In the genomic region with DNA sequence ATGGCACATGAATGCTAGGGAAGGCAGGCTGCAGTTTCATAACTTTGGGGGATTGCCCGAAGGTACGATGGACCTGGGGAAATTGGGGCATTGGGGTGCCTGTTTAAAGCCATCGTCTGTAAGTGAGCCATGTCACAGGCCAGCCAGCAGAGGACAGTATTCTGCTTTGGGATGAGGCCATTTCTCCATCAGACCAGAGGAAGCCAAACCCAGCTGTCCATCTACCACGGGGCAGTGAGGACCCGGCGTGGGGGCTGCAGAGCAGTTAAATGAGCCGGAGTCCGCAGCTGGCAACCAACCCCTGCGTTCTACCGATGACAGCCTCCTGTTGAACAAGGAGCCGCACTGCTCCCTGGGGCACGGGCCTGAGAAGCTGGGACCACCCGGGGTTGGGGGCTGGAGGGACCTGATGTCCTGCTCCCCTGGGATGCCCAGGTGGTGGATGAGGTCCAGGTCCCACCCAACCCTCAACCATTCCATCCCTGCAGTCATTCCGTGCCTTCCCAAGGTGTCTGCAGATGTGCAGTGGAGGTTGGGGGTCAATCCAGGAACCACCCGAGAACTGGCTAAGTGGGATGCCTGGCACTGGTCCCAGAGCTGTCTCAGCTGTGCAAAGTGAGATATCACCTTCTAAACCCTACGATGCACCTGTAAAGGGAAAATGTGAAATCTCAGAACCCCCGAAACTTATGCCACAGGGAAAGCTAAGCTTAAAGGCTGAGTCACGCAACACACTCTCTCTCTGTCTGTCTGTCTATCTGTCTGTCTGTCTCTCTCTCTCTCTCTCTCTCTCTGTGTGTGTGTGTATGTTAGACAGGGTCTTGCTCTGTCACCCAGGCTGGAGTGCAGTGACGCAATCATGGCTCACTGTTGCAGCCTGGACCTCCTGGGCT, we compare ENCODE assay signal across 8 cellular contexts. TPM values are rescaled to one million over a fixed set of nuclear protein-coding genes. Genes with fewer than 3 reads are reported as not detected.
DNase-seq lines count a peak whose midpoint lies in the region; ATAC-seq, FAIRE-seq and TF ChIP-seq lines count a peak whose summit lies in the region.

No MANE protein-coding gene starts in this region.

- FAIRE-seq in frontal cortex (lab: Jason Lieb, UNC), result no peak

- H3K4me1 Mint-ChIP-seq in activated naive CD4-positive, alpha-beta T cell treated with anti-CD3 and anti-CD28 coated beads for 36 hours (ENCODE audit: low read depth), result peaks cover 9% of the 10 kb centered on the region

- H3K4me3 Mint-ChIP-seq in activated naive CD4-positive, alpha-beta T cell treated with anti-CD3 and anti-CD28 coated beads for 36 hours, result no peak overlapping the region

- no peaks in the 10 kb centered on the region for H3K4me1 ChIP-seq in DND-41 (ENCODE audit: insufficient read depth, low read length)
- H3K4me1 ChIP-seq in PC-3 (ENCODE audit: insufficient read depth, low read length), result no peaks in the 10 kb centered on the region

- H3K27ac ChIP-seq in DND-41 (ENCODE audit: low read length) (no peak overlapping the region), PC-3 (ENCODE audit: low read length) (no peak overlapping the region)

- H3K36me3 ChIP-seq in DND-41 (ENCODE audit: insufficient read depth, low read length), result no peaks in the 10 kb centered on the region
- no peaks in the 10 kb centered on the region for H3K36me3 ChIP-seq in PC-3 (ENCODE audit: low read depth, low read length)

- CTCF ChIA-PET in PC-3 (lab: Charles Lee), result interaction anchor here (0.6 to 1.5 kb wide), 4 partner anchors 40 to 154 kb away, joined by 4 to 10 read pairs (median 4); no protein-coding TSS in a partner anchor
- CTCF ChIA-PET in activated naive CD4-positive, alpha-beta T cell treated with anti-CD3 and anti-CD28 coated beads for 36 hours (lab: Charles Lee), result interaction anchor here (0.6 to 4.6 kb wide), 9 partner anchors 20 to 479 kb away, joined by 3 to 65 read pairs (median 3); no protein-coding TSS in a partner anchor

- H2AFZ ChIP-seq in DND-41 (ENCODE audit: low read depth, low read length), result no peak overlapping the region
- peak overlapping the region; percentile 33 for H2AFZ ChIP-seq in PC-3 (ENCODE audit: low read length)

- H3K9me3 Mint-ChIP-seq in activated naive CD4-positive, alpha-beta T cell treated with anti-CD3 and anti-CD28 coated beads for 36 hours, result no peaks in the 10 kb centered on the region

- H4K20me1 ChIP-seq in DND-41 (ENCODE audit: insufficient read depth, low read length) (no peaks in the 10 kb centered on the region), PC-3 (ENCODE audit: low read length) (no peaks in the 10 kb centered on the region)

- no peaks in the 10 kb centered on the region for H3K9me2 ChIP-seq in PC-3 (replicated peaks; ENCODE audit: low read length)

- POLR2A ChIA-PET in PC-3 (lab: Charles Lee; ENCODE audit: unreplicated experiment), result no interaction called here

- DNase-seq in DND-41 (peak; percentile 25), PC-3 (peak; percentile 66), frontal cortex (ENCODE audit: low spot score in 2 of 2) (peak; percentile 52 to 78), omental fat pad (ENCODE audit: low spot score) (no peak)
- peak; percentile 18 for DNase-seq in Jurkat, Clone E6-1 (ENCODE audit: low read depth, low spot score)
- peak; percentile 67 for DNase-seq in activated naive CD4-positive, alpha-beta T cell treated with anti-CD3 and anti-CD28 coated beads for 36 hours

- no peaks in the 10 kb centered on the region for H3F3A ChIP-seq in PC-3 (ENCODE audit: low read length, unreplicated experiment)

- H3K9me3 ChIP-seq in DND-41 (ENCODE audit: insufficient read depth, low read length, severe bottlenecking) (no peaks in the 10 kb centered on the region), PC-3 (ENCODE audit: low read length) (no peaks in the 10 kb centered on the region)

- no peak overlapping the region for H3K4me3 ChIP-seq in DND-41 (ENCODE audit: low read depth in 1 of 2, low read length in 2 of 2)
- H3K4me3 ChIP-seq in Jurkat, Clone E6-1 (ENCODE audit: low read length), result no peak overlapping the region
- no peak overlapping the region for H3K4me3 ChIP-seq in PC-3 (ENCODE audit: low read length)

- H3K79me2 ChIP-seq in DND-41 (ENCODE audit: insufficient read depth, low read length), result no peaks in the 10 kb centered on the region
- H3K79me2 ChIP-seq in PC-3 (ENCODE audit: low read length), result no peaks in the 10 kb centered on the region

- H3K27ac Mint-ChIP-seq in activated naive CD4-positive, alpha-beta T cell treated with anti-CD3 and anti-CD28 coated beads for 36 hours, result no peak overlapping the region

- H3K4me2 ChIP-seq in DND-41 (ENCODE audit: insufficient read depth, low read length), result no peak overlapping the region
- peak overlapping the region; percentile 53 for H3K4me2 ChIP-seq in PC-3 (ENCODE audit: low read length)

- no peaks in the 10 kb centered on the region for H3K27me3 ChIP-seq in DND-41 (ENCODE audit: insufficient read depth, low read length, poor library complexity)
- H3K27me3 ChIP-seq in PC-3 (ENCODE audit: low read length), result no peaks in the 10 kb centered on the region

- TF ChIP-seq CTCF in DND-41 (IDR thresholded peaks at IDR 0.05; ENCODE audit: borderline replicate concordance, extremely low read depth, low read length, poor library complexity, severe bottlenecking) (peak; percentile 79), PC-3 (conservative IDR thresholded peaks at IDR 0.05; ENCODE audit: low read depth, low read length) (peak; percentile 87), omental fat pad (IDR thresholded peaks at IDR 0.05) (peak in 1 of 3 donors; percentile 23)

- ATAC-seq in DND-41 (ENCODE audit: insufficient read depth, low read depth) (peak; percentile 62), PC-3 (peak; percentile 87), omental fat pad (ENCODE audit: low FRiP score) (peak; percentile 82), HG03442 (IDR thresholded peaks at IDR 0.05; ENCODE audit: unreplicated experiment) (no peak), GM21360 (IDR thresholded peaks at IDR 0.05; ENCODE audit: unreplicated experiment) (no peak)

- H3K36me3 Mint-ChIP-seq in activated naive CD4-positive, alpha-beta T cell treated with anti-CD3 and anti-CD28 coated beads for 36 hours (ENCODE audit: low read depth), result no peaks in the 10 kb centered on the region

- intact Hi-C loops in PC-3 (cut with micrococcal nuclease), result loop anchor here (1.0 kb wide), 1 partner anchor 154 kb away; no protein-coding TSS in a partner anchor
- intact Hi-C loops in activated naive CD4-positive, alpha-beta T cell treated with anti-CD3 and anti-CD28 coated beads for 36 hours (cut with micrococcal nuclease), result loop anchor here (1.0 to 2.0 kb wide), 2 partner anchors 154 to 266 kb away; no protein-coding TSS in a partner anchor

- H3K9ac ChIP-seq in DND-41 (ENCODE audit: low read depth, low read length) (no peak overlapping the region), PC-3 (ENCODE audit: low read length) (no peak overlapping the region)

- BruUV-seq in PC-3 (replicated peaks; lab: Mats Ljungman, UMichigan), result no TSS peak

- no peaks in the 10 kb centered on the region for H3K27me3 Mint-ChIP-seq in activated naive CD4-positive, alpha-beta T cell treated with anti-CD3 and anti-CD28 coated beads for 36 hours (ENCODE audit: low read depth)

RNA-seq across cellular contexts. Expression of a gene that starts 12.1 kb away (rescaled TPM):
- polyA plus RNA-seq in Jurkat, Clone E6-1 (2012; ENCODE audit: insufficient read depth, insufficient read length), result 36.7 TPM
- total RNA-seq in PC-3 (2014; rRNA removed), result 42.7 and 59.1 TPM in 2 replicates
- 10 to 100 TPM; 21.5 to 24.0 TPM for total RNA-seq in activated naive CD4-positive, alpha-beta T cell treated with anti-CD3 and anti-CD28 coated beads for 36 hours
- 34.2 TPM for total RNA-seq in frontal cortex
- 10 to 100 TPM; 31.8 to 51.9 (median 33.0) TPM for total RNA-seq in omental fat pad

RNA-seq across cellular contexts. Expression of a gene that starts 48.2 kb away (rescaled TPM):
- polyA plus RNA-seq in Jurkat, Clone E6-1 (2012; ENCODE audit: insufficient read depth, insufficient read length), result 32.8 TPM
- total RNA-seq in PC-3 (2014; rRNA removed), result 112 and 119 TPM in 2 replicates
- 10 to 100 TPM; 22.9 to 26.0 TPM for total RNA-seq in activated naive CD4-positive, alpha-beta T cell treated with anti-CD3 and anti-CD28 coated beads for 36 hours
- total RNA-seq in frontal cortex, result 67.3 TPM
- total RNA-seq in omental fat pad, result 100 to 1,000 TPM; 105 to 243 (median 150) TPM

RNA-seq across cellular contexts. Expression of a gene that starts 53.1 kb away (rescaled TPM):
- polyA plus RNA-seq in Jurkat, Clone E6-1 (2012; ENCODE audit: insufficient read depth, insufficient read length), result not detected
- total RNA-seq in PC-3 (2014; rRNA removed) (not detected in 2 replicates), frontal cortex (not detected), omental fat pad (10 to 100 TPM in 1 of 4 donors, 1 to 10 TPM in 1, not detected in 2; 2.5 to 10.8 TPM)
- not detected for total RNA-seq in activated naive CD4-positive, alpha-beta T cell treated with anti-CD3 and anti-CD28 coated beads for 36 hours

Comparison
In these comparisons a context has a peak if more than half of its experiments do, and no peak if none do; other contexts are left out.
1. ATAC-seq: peak in DND-41 (single experiment), PC-3 (single experiment) and omental fat pad (single experiment); none in HG03442 (single experiment) and GM21360 (single experiment).